4 cellular contexts compared by ENCODE assay signal in genomic region chr12:18825138-18825537, GRCh38.
"Had no signal": no experiment of that assay in that cellular context is flagged by ENCODE, and none has a peak within 500 bp of the region (broad histone marks: within the 10 kb centered on the region; RNA-seq: fewer than 3 reads in every experiment).

No MANE protein-coding gene starts in this region.

- H3K4me3 Mint-ChIP-seq: H9 had no signal

- H3K4me1 Mint-ChIP-seq: H9 had no signal

- DNase-seq: GM23248, H9, HCEC 1CT, IMR-90 had no signal

- H3K4me3 ChIP-seq: GM23248 had no signal

- H3K27ac Mint-ChIP-seq: H9 had no signal

- H3K27ac ChIP-seq: GM23248 had no signal

- H3K9ac ChIP-seq: GM23248 had no signal
